Comparison of ENCODE assay signal across 28 cellular contexts in the genomic region with DNA sequence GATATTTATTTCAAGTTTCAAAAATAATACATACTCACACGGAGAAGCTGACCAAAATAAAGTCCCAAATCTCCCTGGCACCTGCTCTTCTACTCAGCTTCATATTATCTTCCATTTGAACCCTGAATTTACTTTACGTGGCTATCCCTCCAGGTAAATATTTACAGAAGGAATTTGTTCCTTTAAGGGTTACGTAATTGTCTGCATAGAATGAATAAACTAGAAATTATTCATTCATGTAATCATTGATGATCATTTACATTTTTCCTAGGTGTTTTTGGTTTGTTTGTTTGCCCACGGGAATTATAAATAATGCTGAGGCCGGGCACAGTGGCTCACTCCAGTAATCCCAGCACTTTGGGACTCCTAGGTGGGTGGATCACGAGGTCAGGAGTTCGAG.
"Had no signal": no experiment of that assay in that cellular context is flagged by ENCODE, and none has a peak within 500 bp of the region (broad histone marks: within the 10 kb centered on the region; RNA-seq: fewer than 3 reads in every experiment).

No MANE protein-coding gene starts in this region.

- H3K9me3 ChIP-seq: ovary, psoas muscle, right lobe of liver, stomach, thoracic aorta, thyroid gland, tibial nerve, upper lobe of right lung, uterus had no signal

- ATAC-seq: natural killer cell; psoas muscle; right cardiac atrium; stimulated activated effector memory CD8-positive, alpha-beta T cell treated with anti-CD3 and anti-CD28 coated beads, Interleukin-12 subunit alpha, Interleukin-12 subunit beta, amount 100 ng/mL, for 72 hours; stimulated activated naive B cell treated with anti-CD40 and anti-IgM and Interleukin-4, amounts not matched to agents 10 μg/mL and 1 μg/mL and 100 μg/mL, for 72 hours; upper lobe of right lung had no signal

- H3K27me3 Mint-ChIP-seq: progenitor cell of endocrine pancreas; stimulated activated naive B cell treated with anti-CD40 and anti-IgM and Interleukin-4, amounts not matched to agents 10 μg/mL and 1 μg/mL and 100 μg/mL, for 72 hours; stimulated activated naive CD8-positive, alpha-beta T cell treated with anti-CD3 and anti-CD28 coated beads, Interleukin-15, Interleukin-2, amounts not matched to agents 100 ng/mL and 50 ng/mL, for 24 hours had no signal

- H3K36me3 Mint-ChIP-seq: natural killer cell; neural progenitor cell; stimulated activated effector memory CD8-positive, alpha-beta T cell treated with anti-CD3 and anti-CD28 coated beads, Interleukin-12 subunit alpha, Interleukin-12 subunit beta, amount 100 ng/mL, for 72 hours; stimulated activated naive B cell treated with anti-CD40 and anti-IgM and Interleukin-4, amounts not matched to agents 10 μg/mL and 1 μg/mL and 100 μg/mL, for 72 hours had no signal

- H3K4me3 ChIP-seq: neural progenitor cell, ovary, psoas muscle, right lobe of liver, sigmoid colon, stomach, thoracic aorta, thyroid gland, tibial nerve, upper lobe of right lung, uterus had no signal

- H3K27ac Mint-ChIP-seq: natural killer cell; neural progenitor cell; progenitor cell of endocrine pancreas; stimulated activated effector memory CD8-positive, alpha-beta T cell treated with anti-CD3 and anti-CD28 coated beads, Interleukin-12 subunit alpha, Interleukin-12 subunit beta, amount 100 ng/mL, for 72 hours; stimulated activated naive B cell treated with anti-CD40 and anti-IgM and Interleukin-4, amounts not matched to agents 10 μg/mL and 1 μg/mL and 100 μg/mL, for 72 hours; stimulated activated naive CD8-positive, alpha-beta T cell treated with anti-CD3 and anti-CD28 coated beads, Interleukin-15, Interleukin-2, amounts not matched to agents 100 ng/mL and 50 ng/mL, for 24 hours had no signal

- DNase-seq: natural killer cell; occipital lobe; ovary; posterior cingulate gyrus; psoas muscle; right cardiac atrium; right lobe of liver; sigmoid colon; small intestine; stimulated activated CD4-positive, alpha-beta T cell treated with anti-CD3 and anti-CD28 coated beads, Interleukin-15, amount 100 ng/mL, for 24 hours; stimulated activated CD4-positive, alpha-beta T cell treated with anti-CD3 and anti-CD28 coated beads, Interleukin-2, amount 100 ng/mL, for 24 hours; stimulated activated CD4-positive, alpha-beta T cell treated with anti-CD3 and anti-CD28 coated beads, Interleukin-2, amount 100 ng/mL, for 48 hours; stimulated activated CD4-positive, alpha-beta T cell treated with anti-CD3 and anti-CD28 coated beads, Interleukin-4, amount 100 ng/mL, for 24 hours; stimulated activated naive B cell treated with anti-CD40 and anti-IgM and Interleukin-4, amounts not matched to agents 10 μg/mL and 1 μg/mL and 100 μg/mL, for 72 hours; stimulated activated naive CD4-positive, alpha-beta T cell treated with Interleukin-2 at 50 U/mL for 16 hours; stomach; thyroid gland; trophoblast cell; upper lobe of right lung; uterus had no signal

- H3K27me3 ChIP-seq: neural progenitor cell, ovary, right lobe of liver, sigmoid colon, stomach, thyroid gland, tibial nerve, upper lobe of right lung, uterus had no signal

- H3K4me2 ChIP-seq: neural progenitor cell had no signal

- FAIRE-seq: small intestine had no signal

- H3K27ac ChIP-seq: neural progenitor cell, ovary, parathyroid adenoma, psoas muscle, right lobe of liver, sigmoid colon, stomach, thoracic aorta, thyroid gland, tibial nerve, upper lobe of right lung, uterus had no signal

- H3K9me3 Mint-ChIP-seq: nephron; neural progenitor cell; stimulated activated naive B cell treated with anti-CD40 and anti-IgM and Interleukin-4, amounts not matched to agents 10 μg/mL and 1 μg/mL and 100 μg/mL, for 72 hours; stimulated activated naive CD8-positive, alpha-beta T cell treated with anti-CD3 and anti-CD28 coated beads, Interleukin-15, Interleukin-2, amounts not matched to agents 100 ng/mL and 50 ng/mL, for 24 hours had no signal

- H3K4me1 ChIP-seq: neural progenitor cell, parathyroid adenoma, psoas muscle, sigmoid colon, thyroid gland, tibial nerve, upper lobe of right lung, uterus had no signal

- H3K9ac ChIP-seq: neural progenitor cell, parathyroid adenoma had no signal

- H3K4me1 Mint-ChIP-seq: natural killer cell; stimulated activated effector memory CD8-positive, alpha-beta T cell treated with anti-CD3 and anti-CD28 coated beads, Interleukin-12 subunit alpha, Interleukin-12 subunit beta, amount 100 ng/mL, for 72 hours; stimulated activated naive B cell treated with anti-CD40 and anti-IgM and Interleukin-4, amounts not matched to agents 10 μg/mL and 1 μg/mL and 100 μg/mL, for 72 hours had no signal

- H3K4me3 Mint-ChIP-seq: natural killer cell; nephron; neural progenitor cell; stimulated activated effector memory CD8-positive, alpha-beta T cell treated with anti-CD3 and anti-CD28 coated beads, Interleukin-12 subunit alpha, Interleukin-12 subunit beta, amount 100 ng/mL, for 72 hours; stimulated activated naive B cell treated with anti-CD40 and anti-IgM and Interleukin-4, amounts not matched to agents 10 μg/mL and 1 μg/mL and 100 μg/mL, for 72 hours; stimulated activated naive CD8-positive, alpha-beta T cell treated with anti-CD3 and anti-CD28 coated beads, Interleukin-15, Interleukin-2, amounts not matched to agents 100 ng/mL and 50 ng/mL, for 24 hours had no signal

- H3K36me3 ChIP-seq: neural progenitor cell, ovary, right lobe of liver, sigmoid colon, stomach, thoracic aorta, thyroid gland, tibial nerve, upper lobe of right lung, uterus had no signal
